ENCODE assay signal across 12 cellular contexts in genomic region chr1:59063501-59063900, GRCh38.
DNase-seq lines count a peak whose midpoint lies in the region; ATAC-seq and TF ChIP-seq lines count a peak whose summit lies in the region.
"Had no signal": no experiment of that assay in that cellular context is flagged by ENCODE, and none has a peak within 500 bp of the region (broad histone marks: within the 10 kb centered on the region; RNA-seq: fewer than 3 reads in every experiment).

No MANE protein-coding gene starts in this region.

- intact Hi-C loops in heart right ventricle (cut with DNase I) (loop anchor here in 3 of 10 donors (5.0 to 10.0 kb wide), 5 partner anchors 79 to 631 kb away; partner anchors contain the start of gene JUN (in 2 of the 3)), right cardiac atrium (cut with DNase I) (loop anchor here in 1 of 4 donors (10.0 kb wide), 1 partner anchor 279 kb away; the partner anchor contains the start of gene JUN), vagina (cut with DNase I) (no loop called here)

- H3K4me3 ChIP-seq in heart right ventricle (no peak overlapping the region), right cardiac atrium (ENCODE audit: low read length) (no peak overlapping the region), iPS-20b (ENCODE audit: low read length) (peak overlapping the region; percentile 15; the same call in 1 of the 2 replicates), vagina (no peak overlapping the region)
- H3K4me3 ChIP-seq: MG63 had no signal

- WGBS in heart right ventricle, 2 donors, result 46 to 63% methylated on average over 3 of the region's 3 CpGs
- 40% methylated on average over 3 of the region's 3 CpGs for WGBS in right cardiac atrium

- CTCF ChIA-PET in WTC11 (lab: Charles Lee), result interaction anchor here (2.3 kb wide), 1 partner anchor 227 kb away, joined by 7 read pairs; no protein-coding TSS in a partner anchor

- TF ChIP-seq POLR2A in vagina (IDR thresholded peaks at IDR 0.05), result no peak

- H3K9me3 ChIP-seq in heart right ventricle, result no peaks in the 10 kb centered on the region
- no peaks in the 10 kb centered on the region for H3K9me3 ChIP-seq in right cardiac atrium (ENCODE audit: control insufficient read depth, low read length)
- no peaks in the 10 kb centered on the region for H3K9me3 ChIP-seq in iPS-20b (ENCODE audit: insufficient read depth, low read depth, low read length)
- H3K9me3 ChIP-seq in vagina, result no peaks in the 10 kb centered on the region
- H3K9me3 ChIP-seq: MG63 had no signal

- no peaks in the 10 kb centered on the region for H3K9me3 Mint-ChIP-seq in WTC11

- TF ChIP-seq CTCF in heart right ventricle (IDR thresholded peaks at IDR 0.05), result no peak
- TF ChIP-seq CTCF in WTC11 (IDR thresholded peaks at IDR 0.05), result no peak
- TF ChIP-seq CTCF in vagina (IDR thresholded peaks at IDR 0.05), result no peak

- H3K27ac Mint-ChIP-seq in WTC11, result peak overlapping the region; percentile 99

- peaks cover 0 to 27% (median 15%) of the 10 kb centered on the region in 9 donors for H3K4me1 ChIP-seq in heart right ventricle
- peaks cover 2% of the 10 kb centered on the region for H3K4me1 ChIP-seq in right cardiac atrium (ENCODE audit: control insufficient read depth, insufficient read depth, low read length)
- H3K4me1 ChIP-seq in iPS-20b (ENCODE audit: insufficient read depth, low read length), result peaks cover 33% of the 10 kb centered on the region; the same call in 1 of the 2 replicates
- peaks cover 31% of the 10 kb centered on the region for H3K4me1 ChIP-seq in vagina

- H3K27me3 Mint-ChIP-seq in WTC11 (ENCODE audit: low read depth), result no peaks in the 10 kb centered on the region

- POLR2A ChIA-PET in WTC11 (lab: Charles Lee), result interaction anchor here (2.1 kb wide), 1 partner anchor 280 kb away, joined by 7 read pairs; the partner anchor contains the start of gene JUN

- no peak for ATAC-seq in heart right ventricle
- ATAC-seq in right cardiac atrium, result no peak
- peak; percentile 77 for ATAC-seq in WTC11
- no peak for ATAC-seq in GM19035 (IDR thresholded peaks at IDR 0.05; ENCODE audit: unreplicated experiment)

- peak overlapping the region; percentile 31; the same call in 1 of the 2 replicates for H3K4me3 Mint-ChIP-seq in WTC11

- H3K4me1 Mint-ChIP-seq in WTC11, result peaks cover 83% of the 10 kb centered on the region

- DNase-seq in heart right ventricle (no peak), right cardiac atrium (no peak), WTC11 (ENCODE audit: low spot score) (no peak), vagina (ENCODE audit: extremely low spot score in 2 of 2) (no peak), epidermal melanocyte (ENCODE audit: insufficient read length, low spot score) (no peak), activated gamma-delta T cell (lab: John Stamatoyannopoulos, UW) (no peak)
- DNase-seq: C1 segment of cervical spinal cord; central memory CD4-positive, alpha-beta T cell; MG63; NCI-H526 treated with DMSO at 0.1 percent for 48 hours had no signal

- H3K9ac ChIP-seq in iPS-20b (ENCODE audit: low read depth, low read length), result peak overlapping the region; percentile 35; the same call in 1 of the 2 replicates

- H3K36me3 ChIP-seq in heart right ventricle, result no peaks in the 10 kb centered on the region
- no peaks in the 10 kb centered on the region for H3K36me3 ChIP-seq in iPS-20b (ENCODE audit: insufficient read depth, low read depth, low read length)
- H3K36me3 ChIP-seq in vagina, result no peaks in the 10 kb centered on the region
- H3K36me3 ChIP-seq: MG63 had no signal

- H3K27me3 ChIP-seq in heart right ventricle, result no peaks in the 10 kb centered on the region
- H3K27me3 ChIP-seq in right cardiac atrium (ENCODE audit: control insufficient read depth, insufficient read depth), result no peaks in the 10 kb centered on the region
- H3K27me3 ChIP-seq in iPS-20b (ENCODE audit: insufficient read depth, low read length), result no peaks in the 10 kb centered on the region
- no peaks in the 10 kb centered on the region for H3K27me3 ChIP-seq in vagina
- H3K27me3 ChIP-seq: MG63 had no signal

- peak overlapping the region in 6 of 10 donors; percentile 33 to 94 (median 82) for H3K27ac ChIP-seq in heart right ventricle
- H3K27ac ChIP-seq in right cardiac atrium (ENCODE audit: low read length), result no peak overlapping the region
- no peak overlapping the region for H3K27ac ChIP-seq in iPS-20b (ENCODE audit: low read length)
- peak overlapping the region; percentile 66 for H3K27ac ChIP-seq in vagina

- H3K36me3 Mint-ChIP-seq in WTC11, result peaks cover 4% of the 10 kb centered on the region

TF ChIP-seq in WTC11, 78 proteins besides CTCF, POLR2A, EP300 and RAD21 (continues in another document):
- TF ChIP-seq, protein P1, sequence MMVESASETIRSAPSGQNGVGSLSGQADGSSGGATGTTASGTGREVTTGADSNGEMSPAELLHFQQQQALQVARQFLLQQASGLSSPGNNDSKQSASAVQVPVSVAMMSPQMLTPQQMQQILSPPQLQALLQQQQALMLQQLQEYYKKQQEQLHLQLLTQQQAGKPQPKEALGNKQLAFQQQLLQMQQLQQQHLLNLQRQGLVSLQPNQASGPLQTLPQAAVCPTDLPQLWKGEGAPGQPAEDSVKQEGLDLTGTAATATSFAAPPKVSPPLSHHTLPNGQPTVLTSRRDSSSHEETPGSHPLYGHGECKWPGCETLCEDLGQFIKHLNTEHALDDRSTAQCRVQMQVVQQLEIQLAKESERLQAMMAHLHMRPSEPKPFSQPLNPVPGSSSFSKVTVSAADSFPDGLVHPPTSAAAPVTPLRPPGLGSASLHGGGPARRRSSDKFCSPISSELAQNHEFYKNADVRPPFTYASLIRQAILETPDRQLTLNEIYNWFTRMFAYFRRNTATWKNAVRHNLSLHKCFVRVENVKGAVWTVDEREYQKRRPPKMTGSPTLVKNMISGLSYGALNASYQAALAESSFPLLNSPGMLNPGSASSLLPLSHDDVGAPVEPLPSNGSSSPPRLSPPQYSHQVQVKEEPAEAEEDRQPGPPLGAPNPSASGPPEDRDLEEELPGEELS (CRISPR knock-in tag; IDR thresholded peaks at IDR 0.05), result 0 out of 2 replicates have a peak, but pooled peaks have one; percentile 21
- TF ChIP-seq HMGA2 (CRISPR knock-in tag; IDR thresholded peaks at IDR 0.05) (no peak), ATF1 (CRISPR knock-in tag; IDR thresholded peaks at IDR 0.05) (no peak), TEAD1 (CRISPR knock-in tag; IDR thresholded peaks at IDR 0.05) (peak; percentile 56; the same call in 1 of the 2 replicates), FOXK1 (CRISPR knock-in tag; IDR thresholded peaks at IDR 0.05) (peak; percentile 38; the same call in 1 of the 2 replicates), GRHL2 (CRISPR knock-in tag; IDR thresholded peaks at IDR 0.05; ENCODE audit: insufficient replicate concordance, severe bottlenecking) (no peak), ZNF425 (CRISPR knock-in tag; conservative IDR thresholded peaks at IDR 0.05) (no peak), ERG (CRISPR knock-in tag; IDR thresholded peaks at IDR 0.05) (no peak), ETV6 (CRISPR knock-in tag; IDR thresholded peaks at IDR 0.05) (peak; percentile 88; the same call in 1 of the 2 replicates)

Comparison
In these comparisons a context has a peak if more than half of its experiments do, and no peak if none do; other contexts are left out.
1. H3K27ac ChIP-seq: peak in heart right ventricle (6 of 10) and vagina (single experiment); none in right cardiac atrium (single experiment) and iPS-20b (single experiment).